8 cellular contexts compared by ENCODE assay signal in the genomic region with DNA sequence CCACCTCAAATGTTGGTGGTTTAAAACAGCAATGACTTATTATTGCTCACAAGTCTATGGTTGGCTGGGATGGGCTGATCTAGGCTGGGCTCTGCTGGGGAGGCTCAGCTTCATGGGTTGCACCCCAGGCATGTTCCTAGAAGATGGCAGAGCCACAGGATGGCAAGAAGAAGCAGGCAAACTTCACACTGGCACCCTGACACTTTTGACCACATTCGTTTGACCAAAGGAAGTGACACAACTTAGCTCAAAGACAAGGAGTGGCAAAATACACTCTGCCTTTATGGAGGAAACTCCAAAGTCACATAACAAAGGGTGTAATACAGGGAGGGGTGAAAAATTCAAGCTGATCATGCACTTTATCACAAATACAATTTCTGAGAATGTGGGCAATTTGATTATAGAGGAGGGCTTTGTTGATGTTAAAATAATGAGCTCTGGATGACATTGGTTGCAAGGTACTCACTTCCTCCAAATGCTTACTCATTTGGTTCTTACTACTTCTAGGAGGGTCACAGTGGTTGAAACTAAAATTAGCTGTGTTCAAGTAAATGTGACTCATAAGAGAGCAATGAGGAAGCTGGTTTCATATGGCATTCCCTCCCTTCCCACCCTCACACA.
DNase-seq lines count a peak whose midpoint lies in the region; ATAC-seq and TF ChIP-seq lines count a peak whose summit lies in the region.

No MANE protein-coding gene starts in this region.

- ATAC-seq in HG03521 (IDR thresholded peaks at IDR 0.05; ENCODE audit: unreplicated experiment), result peak; percentile 98

- peak overlapping the region; percentile 36 to 70 (median 49) for H3K4me3 Mint-ChIP-seq in immature natural killer cell

- TF ChIP-seq CTCF in GM20000 (IDR thresholded peaks at IDR 0.05; ENCODE audit: extremely low read depth, missing control alignments), result no peak

- H3K9me3 Mint-ChIP-seq in immature natural killer cell, result no peaks in the 10 kb centered on the region

- peak overlapping the region; percentile 46 to 85 (median 80) for H3K27ac Mint-ChIP-seq in immature natural killer cell

- DNase-seq in GM04503 (ENCODE audit: low read depth), result peak; percentile 58
- DNase-seq in GM20000 (ENCODE audit: low spot score), result peak; percentile 25
- peak; percentile 28 for DNase-seq in UCSD-AML1 (lab: John Stamatoyannopoulos, UW; ENCODE audit: unreplicated experiment)
- peak; percentile 19 to 24 (median 23) for DNase-seq in immature natural killer cell
- no peak for DNase-seq in NCI-H1694 treated with DMSO at 0.1 percent for 48 hours (lab: John Stamatoyannopoulos, UW)
- no peak for DNase-seq in COR-L47 (lab: John Stamatoyannopoulos, UW)
- DNase-seq in NCI-H1930 (lab: John Stamatoyannopoulos, UW), result no peak

- H3K4me1 Mint-ChIP-seq in immature natural killer cell, result peaks cover 21 to 27% of the 10 kb centered on the region in 2 donors

- H3K36me3 Mint-ChIP-seq in immature natural killer cell, result no peaks in the 10 kb centered on the region

- H3K27me3 Mint-ChIP-seq in immature natural killer cell (ENCODE audit: low read depth in 3 of 3), result peaks cover 0 to 4% (median 2%) of the 10 kb centered on the region in 3 donors

Comparison
In these comparisons a context has a peak if more than half of its experiments do, and no peak if none do; other contexts are left out.
1. DNase-seq: peak in GM04503 (single experiment), GM20000 (single experiment), UCSD-AML1 (single experiment) and immature natural killer cell (3 of 3); none in NCI-H1694 treated with DMSO at 0.1 percent for 48 hours (single experiment), COR-L47 (single experiment) and NCI-H1930 (0 of 2).